ENCODE assay signal across 28 cellular contexts in genomic region chr5:171498166-171498565, GRCh38.
"Had no signal": no experiment of that assay in that cellular context is flagged by ENCODE, and none has a peak within 500 bp of the region (broad histone marks: within the 10 kb centered on the region; RNA-seq: fewer than 3 reads in every experiment).

No MANE protein-coding gene starts in this region.

- H3K4me1 ChIP-seq: parathyroid adenoma, right lobe of liver had no signal

- DNase-seq: natural killer cell; occipital lobe; ovary; posterior cingulate gyrus; psoas muscle; right cardiac atrium; right lobe of liver; sigmoid colon; small intestine; stimulated activated CD4-positive, alpha-beta T cell treated with anti-CD3 and anti-CD28 coated beads, Interleukin-15, amount 100 ng/mL, for 24 hours; stimulated activated CD4-positive, alpha-beta T cell treated with anti-CD3 and anti-CD28 coated beads, Interleukin-2, amount 100 ng/mL, for 24 hours; stimulated activated CD4-positive, alpha-beta T cell treated with anti-CD3 and anti-CD28 coated beads, Interleukin-2, amount 100 ng/mL, for 48 hours; stimulated activated CD4-positive, alpha-beta T cell treated with anti-CD3 and anti-CD28 coated beads, Interleukin-4, amount 100 ng/mL, for 24 hours; stimulated activated naive CD4-positive, alpha-beta T cell treated with Interleukin-2 at 50 U/mL for 16 hours; stomach; thyroid gland; trophoblast cell; upper lobe of left lung had no signal

- H3K36me3 Mint-ChIP-seq: natural killer cell; neural progenitor cell; stimulated activated memory B cell treated with anti-CD40 and anti-IgM and Interleukin-4, amounts not matched to agents 10 μg/mL and 1 μg/mL and 100 μg/mL, for 72 hours had no signal

- H3K79me2 ChIP-seq: parathyroid adenoma had no signal

- ATAC-seq: natural killer cell; psoas muscle; right cardiac atrium; right lobe of liver; stimulated activated memory B cell treated with anti-CD40 and anti-IgM and Interleukin-4, amounts not matched to agents 10 μg/mL and 1 μg/mL and 100 μg/mL, for 72 hours had no signal

- FAIRE-seq: small intestine, urothelium cell line had no signal

- H3K36me3 ChIP-seq: neural progenitor cell, ovary, right lobe of liver, sigmoid colon, stomach, thoracic aorta, thyroid gland, tibial nerve, upper lobe of left lung, vagina had no signal

- H3K4me2 ChIP-seq: neural progenitor cell had no signal

- H3K4me1 Mint-ChIP-seq: natural killer cell; stimulated activated memory B cell treated with anti-CD40 and anti-IgM and Interleukin-4, amounts not matched to agents 10 μg/mL and 1 μg/mL and 100 μg/mL, for 72 hours had no signal

- H3K9me3 Mint-ChIP-seq: natural killer cell; nephron; stimulated activated memory B cell treated with anti-CD40 and anti-IgM and Interleukin-4, amounts not matched to agents 10 μg/mL and 1 μg/mL and 100 μg/mL, for 72 hours; stimulated activated naive CD8-positive, alpha-beta T cell treated with anti-CD3 and anti-CD28 coated beads, Interleukin-15, Interleukin-2, amounts not matched to agents 100 ng/mL and 50 ng/mL, for 24 hours had no signal

- H3K27me3 ChIP-seq: neural progenitor cell, ovary, right lobe of liver, sigmoid colon, stomach, thyroid gland, tibial nerve, upper lobe of left lung, vagina had no signal

- H3K27ac Mint-ChIP-seq: natural killer cell; progenitor cell of endocrine pancreas; stimulated activated memory B cell treated with anti-CD40 and anti-IgM and Interleukin-4, amounts not matched to agents 10 μg/mL and 1 μg/mL and 100 μg/mL, for 72 hours; stimulated activated naive CD8-positive, alpha-beta T cell treated with anti-CD3 and anti-CD28 coated beads, Interleukin-15, Interleukin-2, amounts not matched to agents 100 ng/mL and 50 ng/mL, for 24 hours had no signal

- H3K4me3 ChIP-seq: neural progenitor cell, ovary, psoas muscle, right lobe of liver, sigmoid colon, stomach, thoracic aorta, thyroid gland, tibial nerve, upper lobe of left lung, vagina had no signal

- H3K9me3 ChIP-seq: ovary, psoas muscle, right lobe of liver, sigmoid colon, stomach, thoracic aorta, thyroid gland, tibial nerve, upper lobe of left lung, vagina had no signal

- H3K4me3 Mint-ChIP-seq: natural killer cell; nephron; neural progenitor cell; stimulated activated memory B cell treated with anti-CD40 and anti-IgM and Interleukin-4, amounts not matched to agents 10 μg/mL and 1 μg/mL and 100 μg/mL, for 72 hours; stimulated activated naive CD8-positive, alpha-beta T cell treated with anti-CD3 and anti-CD28 coated beads, Interleukin-15, Interleukin-2, amounts not matched to agents 100 ng/mL and 50 ng/mL, for 24 hours had no signal

- H3K9ac ChIP-seq: neural progenitor cell, parathyroid adenoma had no signal

- H2AFZ ChIP-seq: neural progenitor cell, parathyroid adenoma had no signal

- H3K27ac ChIP-seq: neural progenitor cell, ovary, parathyroid adenoma, psoas muscle, right lobe of liver, sigmoid colon, stomach, thoracic aorta, thyroid gland, tibial nerve, upper lobe of left lung, vagina had no signal
